In the genomic region with DNA sequence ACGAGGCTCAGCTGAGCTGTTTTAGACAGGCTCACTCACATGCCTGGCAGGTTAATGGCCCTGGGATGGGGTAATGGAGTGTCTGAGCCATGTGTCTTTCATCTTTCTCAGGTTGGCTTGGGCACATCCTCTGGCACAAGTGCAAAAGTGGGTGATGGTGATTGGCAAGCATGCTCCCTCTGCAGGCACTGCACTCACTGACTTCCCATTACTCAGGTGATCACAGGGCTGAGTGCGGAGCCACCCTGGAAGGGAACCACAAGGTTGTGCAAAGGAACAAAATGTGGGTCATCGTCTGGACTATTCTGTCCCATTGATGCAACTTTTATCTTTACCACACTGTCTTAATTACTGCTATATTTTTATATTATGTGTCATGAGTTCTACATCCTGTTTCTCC, we compare ENCODE assay signal across 26 cellular contexts.
"Had no signal": no experiment of that assay in that cellular context is flagged by ENCODE, and none has a peak within 500 bp of the region (broad histone marks: within the 10 kb centered on the region; RNA-seq: fewer than 3 reads in every experiment).

No MANE protein-coding gene starts in this region.

- H3K36me3 ChIP-seq: colonic mucosa, esophagus squamous epithelium, neural progenitor cell, prostate gland, right atrium auricular region, suprapubic skin, transverse colon, vagina had no signal

- H3K27me3 ChIP-seq: colonic mucosa, esophagus squamous epithelium, hepatocyte, neural progenitor cell, right atrium auricular region, suprapubic skin, transverse colon, vagina had no signal

- ATAC-seq: left lobe of liver; mucosa of descending colon; natural killer cell treated with Interleukin-12 subunit alpha and Interleukin-12 subunit beta and Interleukin-15 and Interleukin-18, amount 100 ng/mL, for 72 hours; sciatic nerve; stimulated activated naive CD8-positive, alpha-beta T cell treated with anti-CD3 and anti-CD28 coated beads, Interleukin-15, amount 100 ng/mL, for 72 hours had no signal

- H3K4me3 ChIP-seq: colonic mucosa, esophagus squamous epithelium, hepatocyte, mucosa of descending colon, neural progenitor cell, prostate gland, right atrium auricular region, smooth muscle cell, suprapubic skin, transverse colon, vagina had no signal

- FAIRE-seq: frontal cortex had no signal

- H3K27ac ChIP-seq: colonic mucosa, esophagus squamous epithelium, hepatocyte, neural progenitor cell, prostate gland, right atrium auricular region, suprapubic skin, transverse colon, vagina had no signal

- H2AFZ ChIP-seq: hepatocyte, neural progenitor cell had no signal

- H3K4me1 ChIP-seq: colonic mucosa, esophagus squamous epithelium, neural progenitor cell, prostate gland, right atrium auricular region, suprapubic skin, transverse colon, vagina had no signal

- H3K4me2 ChIP-seq: hepatocyte, neural progenitor cell, smooth muscle cell had no signal

- H3K9ac ChIP-seq: neural progenitor cell had no signal

- DNase-seq: colonic mucosa; effector CD8-positive, alpha-beta T cell; endodermal cell; esophagus squamous epithelium; kidney; mesenchymal stem cell; mucosa of descending colon; naive B cell; stimulated activated CD4-positive, alpha-beta T cell treated with anti-CD3 and anti-CD28 coated beads, Interleukin-12 subunit alpha, Interleukin-12 subunit beta, amount 100 ng/mL, for 4 hours; stimulated activated CD4-positive, alpha-beta T cell treated with anti-CD3 and anti-CD28 coated beads, Interleukin-1b, Interleukin-23, amount 100 ng/mL, for 48 hours; stimulated activated CD4-positive, alpha-beta T cell treated with anti-CD3 and anti-CD28 coated beads, Interleukin-4, amount 100 ng/mL, for 1 hour; stimulated activated CD8-positive, alpha-beta memory T cell treated with anti-CD3 and anti-CD28 coated beads, Interleukin-4, amount 100 ng/mL, for 48 hours; stimulated activated naive CD4-positive, alpha-beta T cell; stimulated activated naive CD8-positive, alpha-beta T cell treated with anti-CD3 and anti-CD28 coated beads, Interleukin-15, amount 100 ng/mL, for 72 hours; transverse colon had no signal

- H3K9me3 ChIP-seq: colonic mucosa, esophagus squamous epithelium, mucosa of descending colon, prostate gland, right atrium auricular region, suprapubic skin, transverse colon, vagina had no signal

- H3K79me2 ChIP-seq: hepatocyte had no signal
